ENCODE assay signal across 8 cellular contexts in genomic region chr11:61694971-61695706, GRCh38. TPM values are rescaled to one million over a fixed set of nuclear protein-coding genes. Genes with fewer than 3 reads are reported as not detected.
DNase-seq lines count a peak whose midpoint lies in the region; ATAC-seq and TF ChIP-seq lines count a peak whose summit lies in the region.

No MANE protein-coding gene starts in this region.

- no peak for ATAC-seq in GM18873 (IDR thresholded peaks at IDR 0.05; ENCODE audit: low FRiP score, unreplicated experiment)

- H3K36me3 ChIP-seq in muscle layer of colon (ENCODE audit: insufficient read depth, low read length), result no peaks in the 10 kb centered on the region

- CTCF ChIA-PET in AG04450 (lab: Charles Lee) (interaction anchor here (1.4 kb wide), 1 partner anchor 38 kb away, joined by 4 read pairs; no protein-coding TSS in a partner anchor), HEK293T (lab: Yijun Ruan, JAX) (no interaction called here)

- peaks cover 68% of the 10 kb centered on the region for H3K4me1 Mint-ChIP-seq in dendritic cell treated with granulocyte-macrophage colony-stimulating factor and Interleukin-4, amounts not matched to agents 40 ng/mL and 50 ng/mL, for 4 days (ENCODE audit: low read depth)

- H3K9me3 Mint-ChIP-seq in dendritic cell treated with granulocyte-macrophage colony-stimulating factor and Interleukin-4, amounts not matched to agents 40 ng/mL and 50 ng/mL, for 4 days, result no peaks in the 10 kb centered on the region

- no peak for DNase-seq in AG04450 (ENCODE audit: low read depth, low spot score)
- DNase-seq in NCI-H1092 treated with DMSO at 0.1 percent for 48 hours (lab: John Stamatoyannopoulos, UW), result peak; percentile 71
- DNase-seq in HEK293T (ENCODE audit: extremely low spot score), result no peak
- no peak for DNase-seq in NCI-H146 (lab: John Stamatoyannopoulos, UW)
- DNase-seq in stimulated activated naive CD4-positive, alpha-beta T cell (lab: John Stamatoyannopoulos, UW), result no peak

- peaks cover 49% of the 10 kb centered on the region for H3K36me3 Mint-ChIP-seq in dendritic cell treated with granulocyte-macrophage colony-stimulating factor and Interleukin-4, amounts not matched to agents 40 ng/mL and 50 ng/mL, for 4 days (ENCODE audit: low read depth)

- TF ChIP-seq CTCF in AG04450 (IDR thresholded peaks at IDR 0.05; ENCODE audit: low read depth, low read length), result peak; percentile 33

- peaks cover 62% of the 10 kb centered on the region for H3K4me1 ChIP-seq in muscle layer of colon (ENCODE audit: insufficient read depth, low read length)

- H3K4me3 Mint-ChIP-seq in dendritic cell treated with granulocyte-macrophage colony-stimulating factor and Interleukin-4, amounts not matched to agents 40 ng/mL and 50 ng/mL, for 4 days, result peak overlapping the region; percentile 71

- POLR2A ChIA-PET in AG04450 (lab: Yijun Ruan, JAX) (no interaction called here), HEK293T (lab: Yijun Ruan, JAX) (interaction anchor here (1.1 kb wide), 1 partner anchor 266 kb away, joined by 3 read pairs; no protein-coding TSS in a partner anchor)

- peak overlapping the region; percentile 94 for H3K27ac Mint-ChIP-seq in dendritic cell treated with granulocyte-macrophage colony-stimulating factor and Interleukin-4, amounts not matched to agents 40 ng/mL and 50 ng/mL, for 4 days

- no peaks in the 10 kb centered on the region for H3K27me3 Mint-ChIP-seq in dendritic cell treated with granulocyte-macrophage colony-stimulating factor and Interleukin-4, amounts not matched to agents 40 ng/mL and 50 ng/mL, for 4 days

- H3K4me3 ChIP-seq in AG04450 (ENCODE audit: low read depth, low read length) (no peak overlapping the region), muscle layer of colon (ENCODE audit: low read depth in 1 of 2, low read length in 2 of 2) (peak overlapping the region in 1 of 2 donors; percentile 46)

- no peak overlapping the region for H3K27ac ChIP-seq in AG04450 (ENCODE audit: low read depth, low read length)
- H3K27ac ChIP-seq in muscle layer of colon (ENCODE audit: low read depth, low read length), result peak overlapping the region; percentile 50

- H3K27me3 ChIP-seq in AG04450 (ENCODE audit: control insufficient read depth, insufficient read depth, low read length) (peaks cover 13% of the 10 kb centered on the region), muscle layer of colon (ENCODE audit: control insufficient read depth in 1 of 2, insufficient read depth in 2 of 2, low read length in 2 of 2) (no peaks in the 10 kb centered on the region)

- no peaks in the 10 kb centered on the region; the same call in 1 of the 2 replicates for H3K9me3 ChIP-seq in AG04450 (ENCODE audit: control insufficient read depth, insufficient read depth, low read length)
- H3K9me3 ChIP-seq in muscle layer of colon (ENCODE audit: low read length), result no peaks in the 10 kb centered on the region

- H3K9ac ChIP-seq in muscle layer of colon (ENCODE audit: low read length), result peak overlapping the region; percentile 69

- intact Hi-C loops in dendritic cell treated with granulocyte-macrophage colony-stimulating factor and Interleukin-4, amounts not matched to agents 40 ng/mL and 50 ng/mL, for 4 days (cut with micrococcal nuclease), result loop anchor here (5.0 kb wide), 1 partner anchor 37 kb away; no protein-coding TSS in a partner anchor

TF ChIP-seq in HEK293T, 16 proteins besides CTCF, POLR2A, EP300 and RAD21:
- TF ChIP-seq ZNF384 (IDR thresholded peaks at IDR 0.05), result no peak
- no peak for TF ChIP-seq PKNOX1 (IDR thresholded peaks at IDR 0.05)
- no peak for TF ChIP-seq LEF1 (IDR thresholded peaks at IDR 0.05; ENCODE audit: borderline replicate concordance)
- TF ChIP-seq FOXM1 (IDR thresholded peaks at IDR 0.05; ENCODE audit: borderline replicate concordance), result no peak
- no peak for TF ChIP-seq FOXK2 (IDR thresholded peaks at IDR 0.05)

RNA-seq across cellular contexts. Expression of gene DAGLA, which starts 14.9 kb away (rescaled TPM):
- 1.1 and 1.7 TPM in 2 replicates for polyA plus RNA-seq in AG04450 (2011; rRNA removed)
- 1.9 and 3.2 TPM in 2 replicates for polyA minus RNA-seq in AG04450 (2011; rRNA and poly(A)+ RNA removed)

RNA-seq across cellular contexts. Expression of gene MYRF, which starts 57.3 kb away (rescaled TPM):
- 2.7 and 4.2 TPM in 2 replicates for polyA plus RNA-seq in AG04450 (2011; rRNA removed)
- 4.1 and 5.0 TPM in 2 replicates for polyA minus RNA-seq in AG04450 (2011; rRNA and poly(A)+ RNA removed)
